8 cellular contexts compared by ENCODE assay signal in the genomic region with DNA sequence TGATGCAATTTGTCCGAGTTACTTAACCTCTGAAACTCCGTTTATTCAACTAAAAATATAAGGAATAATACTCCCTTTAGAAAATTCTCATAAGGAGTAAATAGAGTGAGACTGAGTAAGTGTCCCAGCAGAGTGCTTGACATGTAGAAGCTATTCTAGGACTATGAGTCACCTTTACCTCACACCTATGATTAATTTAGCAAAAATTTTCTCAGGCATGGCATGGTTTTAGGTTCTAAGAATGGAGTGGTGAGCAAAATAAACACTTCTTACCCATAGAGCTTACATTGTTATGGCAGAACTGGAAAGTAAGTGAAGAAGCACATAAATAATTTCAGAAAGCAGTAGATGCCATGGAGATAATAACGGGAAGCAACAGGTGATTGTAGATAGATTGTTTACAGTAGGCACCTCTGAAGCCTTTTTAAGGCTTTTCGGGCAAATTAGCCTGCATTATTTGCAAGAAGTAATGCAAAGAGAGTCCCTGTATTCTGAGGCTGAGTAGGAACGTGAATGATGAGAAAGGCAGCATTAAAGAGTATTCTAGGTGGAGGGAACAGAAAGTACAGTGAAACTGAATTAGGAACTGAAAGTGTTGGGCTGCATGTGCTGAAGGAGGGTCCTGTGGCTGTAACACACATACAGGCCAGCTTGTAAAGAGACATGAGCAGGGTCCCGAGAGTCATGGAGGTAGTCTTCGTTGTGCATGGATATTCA.
DNase-seq lines count a peak whose midpoint lies in the region; ATAC-seq, FAIRE-seq and TF ChIP-seq lines count a peak whose summit lies in the region.

No MANE protein-coding gene starts in this region.

- no peak for TF ChIP-seq POLR2A in endothelial cell of umbilical vein (IDR thresholded peaks at IDR 0.05; ENCODE audit: low read depth, low read length)

- BruUV-seq in endothelial cell of umbilical vein (replicated peaks; lab: Mats Ljungman, UMichigan) = no TSS peak

- no peaks in the 10 kb centered on the region for H3K9me1 ChIP-seq in endothelial cell of umbilical vein (replicated peaks; ENCODE audit: control insufficient read depth, extremely low read depth, insufficient read depth, low read length)

- FAIRE-seq in endothelial cell of umbilical vein (lab: Jason Lieb, UNC) = peak; percentile 74

- peak; percentile 39 for ATAC-seq in activated CD8-positive, alpha-beta memory T cell treated with anti-CD3 and anti-CD28 coated beads, Interleukin-2, amount 10 ng/mL, durations not matched to agents 7 days and 5 days
- ATAC-seq in HG02571 (IDR thresholded peaks at IDR 0.05; ENCODE audit: unreplicated experiment) = peak; percentile 98

- H3K4me3 ChIP-seq in endothelial cell of umbilical vein (replicated peaks in 1 of 3; ENCODE audit: insufficient read depth in 1 of 3, low read depth in 1 of 3, low read length in 3 of 3) = no peak overlapping the region

- CTCF ChIA-PET in activated CD8-positive, alpha-beta memory T cell treated with anti-CD3 and anti-CD28 coated beads, Interleukin-2, amount 10 ng/mL, durations not matched to agents 7 days and 5 days (lab: Charles Lee) = no interaction called here
- CTCF ChIA-PET in endothelial cell of umbilical vein (lab: Charles Lee) = interaction anchor here (0.8 to 1.9 kb wide), 5 partner anchors 9 to 235 kb away, joined by 3 to 7 read pairs (median 3); no protein-coding TSS in a partner anchor

- no peaks in the 10 kb centered on the region for H3K36me3 ChIP-seq in endothelial cell of umbilical vein (ENCODE audit: control insufficient read depth in 2 of 2, extremely low read depth in 1 of 2, insufficient read depth in 2 of 2, low read length in 2 of 2)

- H3K79me2 ChIP-seq in endothelial cell of umbilical vein (ENCODE audit: control insufficient read depth, insufficient read depth, low read length) = no peaks in the 10 kb centered on the region

- H3K9ac ChIP-seq in endothelial cell of umbilical vein (replicated peaks; ENCODE audit: extremely low read depth, insufficient read depth, low read length) = no peak overlapping the region

- dilution Hi-C loops in endothelial cell of umbilical vein (cut with MboI; ENCODE audit: extremely low pct_ligation_motif_present, low sequenced_read_pairs) = no loop called here

- POLR2A ChIA-PET in endothelial cell of umbilical vein (lab: Charles Lee) = no interaction called here

- peaks cover 2% of the 10 kb centered on the region for H3K36me3 Mint-ChIP-seq in activated CD8-positive, alpha-beta memory T cell treated with anti-CD3 and anti-CD28 coated beads, Interleukin-2, amount 10 ng/mL, durations not matched to agents 7 days and 5 days

- H3K4me3 Mint-ChIP-seq in activated CD8-positive, alpha-beta memory T cell treated with anti-CD3 and anti-CD28 coated beads, Interleukin-2, amount 10 ng/mL, durations not matched to agents 7 days and 5 days = no peak overlapping the region

- no peaks in the 10 kb centered on the region for H4K20me1 ChIP-seq in endothelial cell of umbilical vein (replicated peaks; ENCODE audit: control insufficient read depth, extremely low read depth, insufficient read depth, low read length)

- peaks cover 13% of the 10 kb centered on the region for H3K4me1 ChIP-seq in endothelial cell of umbilical vein (ENCODE audit: control insufficient read depth, extremely low read depth, insufficient read depth, low read length)

- DNase-seq in activated CD8-positive, alpha-beta memory T cell treated with anti-CD3 and anti-CD28 coated beads, Interleukin-2, amount 10 ng/mL, durations not matched to agents 7 days and 5 days = no peak
- DNase-seq in activated CD8-positive, alpha-beta memory T cell treated with anti-CD3 and anti-CD28 coated beads, Interleukin-2, amount 50 U/mL, for 4 hours = no peak
- DNase-seq in NCI-H1417 treated with DMSO at 0.1 percent for 48 hours (lab: John Stamatoyannopoulos, UW) (peak; percentile 58), endothelial cell of umbilical vein (ENCODE audit: low read depth, low spot score) (peak; percentile 66), stromal cell of bone marrow (ENCODE audit: low read depth) (peak; percentile 50), NCI-H2029 (lab: John Stamatoyannopoulos, UW) (no peak), SHP77 treated with DMSO at 0.1 percent for 48 hours (lab: John Stamatoyannopoulos, UW) (no peak)

- H3K27ac ChIP-seq in endothelial cell of umbilical vein (ENCODE audit: insufficient read depth, low read depth, low read length) = peak overlapping the region; percentile 54

- H3K4me1 Mint-ChIP-seq in activated CD8-positive, alpha-beta memory T cell treated with anti-CD3 and anti-CD28 coated beads, Interleukin-2, amount 10 ng/mL, durations not matched to agents 7 days and 5 days = peaks cover 13% of the 10 kb centered on the region

- peak overlapping the region; percentile 19 for H3K4me2 ChIP-seq in endothelial cell of umbilical vein (ENCODE audit: insufficient read depth, low read length)

- TF ChIP-seq CTCF in endothelial cell of umbilical vein (IDR thresholded peaks at IDR 0.05; ENCODE audit: extremely low read depth in 1 of 2, insufficient read depth in 1 of 2, low read depth in 1 of 2, low read length in 2 of 2) = no peak

- no peaks in the 10 kb centered on the region for H3K9me3 Mint-ChIP-seq in activated CD8-positive, alpha-beta memory T cell treated with anti-CD3 and anti-CD28 coated beads, Interleukin-2, amount 10 ng/mL, durations not matched to agents 7 days and 5 days (ENCODE audit: low read depth)

- no peaks in the 10 kb centered on the region for H3K27me3 Mint-ChIP-seq in activated CD8-positive, alpha-beta memory T cell treated with anti-CD3 and anti-CD28 coated beads, Interleukin-2, amount 10 ng/mL, durations not matched to agents 7 days and 5 days

- intact Hi-C loops in endothelial cell of umbilical vein (cut with micrococcal nuclease) = no loop called here

- H3K27me3 ChIP-seq in endothelial cell of umbilical vein (ENCODE audit: control insufficient read depth in 2 of 2, insufficient read depth in 2 of 2, low read length in 2 of 2) = no peaks in the 10 kb centered on the region

- H2AFZ ChIP-seq in endothelial cell of umbilical vein (ENCODE audit: low read depth, low read length) = no peak overlapping the region

- no peak overlapping the region for H3K27ac Mint-ChIP-seq in activated CD8-positive, alpha-beta memory T cell treated with anti-CD3 and anti-CD28 coated beads, Interleukin-2, amount 10 ng/mL, durations not matched to agents 7 days and 5 days

- H3K9me3 ChIP-seq in endothelial cell of umbilical vein (replicated peaks; ENCODE audit: control insufficient read depth, insufficient read depth, low read length) = no peaks in the 10 kb centered on the region

TF ChIP-seq in endothelial cell of umbilical vein, 7 proteins besides CTCF, POLR2A, EP300 and RAD21:
- TF ChIP-seq FOS (IDR thresholded peaks at IDR 0.05; ENCODE audit: borderline replicate concordance, insufficient read depth, low read length) (peak; percentile 88), JUN (IDR thresholded peaks at IDR 0.05; ENCODE audit: borderline replicate concordance, insufficient read depth, insufficient read length, low read depth) (peak; percentile 82), POLR2AphosphoS5 (IDR thresholded peaks at IDR 0.05; ENCODE audit: insufficient read depth, low read depth, low read length) (no peak)

Comparison
In these comparisons a context has a peak if more than half of its experiments do, and no peak if none do; other contexts are left out.
1. DNase-seq: peak in NCI-H1417 treated with DMSO at 0.1 percent for 48 hours (single experiment), endothelial cell of umbilical vein (single experiment) and stromal cell of bone marrow (single experiment); none in activated CD8-positive, alpha-beta memory T cell treated with anti-CD3 and anti-CD28 coated beads, Interleukin-2, amount 10 ng/mL, durations not matched to agents 7 days and 5 days (single experiment), activated CD8-positive, alpha-beta memory T cell treated with anti-CD3 and anti-CD28 coated beads, Interleukin-2, amount 50 U/mL, for 4 hours (single experiment), NCI-H2029 (single experiment) and SHP77 treated with DMSO at 0.1 percent for 48 hours (single experiment).